In the genomic region with DNA sequence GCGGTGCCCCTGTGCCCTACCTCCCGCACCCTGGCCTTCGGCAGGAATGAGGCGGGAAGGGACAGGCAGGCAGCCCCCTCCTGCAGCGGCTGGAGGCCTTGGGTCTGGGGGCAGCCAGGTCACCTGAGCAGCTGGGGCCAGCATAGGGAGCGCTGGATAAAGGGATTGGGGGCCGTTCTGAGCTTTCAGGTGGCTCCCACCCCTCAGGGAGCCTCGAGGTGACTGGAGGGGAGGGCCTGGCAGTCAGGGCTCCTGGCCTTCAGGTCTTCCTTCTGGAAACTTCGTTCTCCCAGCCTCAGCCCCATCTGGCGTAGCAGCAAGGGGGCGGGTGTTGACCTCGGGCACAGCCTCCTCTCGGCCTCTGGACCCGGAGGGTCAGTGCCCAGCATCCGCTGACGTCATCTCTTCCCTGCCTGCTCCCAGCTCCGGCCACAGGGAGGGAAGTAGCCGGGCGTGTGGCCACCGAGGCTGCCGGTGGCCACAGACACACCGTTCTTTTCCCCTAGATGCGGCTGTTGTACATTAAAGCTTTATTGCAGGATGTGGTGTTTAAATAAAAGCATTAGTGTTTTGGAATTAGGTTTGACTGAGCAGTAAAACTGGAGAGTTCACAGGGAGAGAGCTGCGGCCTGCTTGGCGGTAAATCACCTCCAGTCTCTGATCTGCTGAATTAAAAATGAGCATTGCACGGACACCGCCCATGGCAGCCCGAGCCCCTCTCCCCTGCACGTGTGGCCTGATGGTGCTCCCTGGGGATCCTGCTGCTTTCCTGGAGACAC, we compare ENCODE assay signal across 1 cellular context.
TF ChIP-seq lines count a peak whose summit lies in the region.

No MANE protein-coding gene starts in this region.

TF ChIP-seq in HepG2, 621 proteins besides CTCF, POLR2A, EP300 and RAD21 (continued from another document and continues in another):
- TF ChIP-seq, protein P1, sequence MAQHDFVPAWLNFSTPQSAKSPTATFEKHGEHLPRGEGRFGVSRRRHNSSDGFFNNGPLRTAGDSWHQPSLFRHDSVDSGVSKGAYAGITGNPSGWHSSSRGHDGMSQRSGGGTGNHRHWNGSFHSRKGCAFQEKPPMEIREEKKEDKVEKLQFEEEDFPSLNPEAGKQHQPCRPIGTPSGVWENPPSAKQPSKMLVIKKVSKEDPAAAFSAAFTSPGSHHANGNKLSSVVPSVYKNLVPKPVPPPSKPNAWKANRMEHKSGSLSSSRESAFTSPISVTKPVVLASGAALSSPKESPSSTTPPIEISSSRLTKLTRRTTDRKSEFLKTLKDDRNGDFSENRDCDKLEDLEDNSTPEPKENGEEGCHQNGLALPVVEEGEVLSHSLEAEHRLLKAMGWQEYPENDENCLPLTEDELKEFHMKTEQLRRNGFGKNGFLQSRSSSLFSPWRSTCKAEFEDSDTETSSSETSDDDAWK (CRISPR knock-in tag; IDR thresholded peaks at IDR 0.05), result no peak
- TF ChIP-seq ZFY (CRISPR knock-in tag; IDR thresholded peaks at IDR 0.05) (peak; percentile 38), ZNF333 (CRISPR knock-in tag; IDR thresholded peaks at IDR 0.05; ENCODE audit: borderline replicate concordance) (0 out of 2 replicates have a peak, but pooled peaks have one; percentile 48), MAFF (IDR thresholded peaks at IDR 0.05; ENCODE audit: low read depth, low read length) (peak; percentile 8; the same call in 1 of the 2 replicates), ZFP41 (CRISPR knock-in tag; IDR thresholded peaks at IDR 0.05; ENCODE audit: borderline replicate concordance) (no peak; the same call in 1 of the 2 replicates), MAFK (conservative IDR thresholded peaks at IDR 0.05 in 1 of 2, IDR thresholded peaks at IDR 0.05 in 1 of 2; ENCODE audit: low read length in 2 of 2) (peak; percentile 55 to 70; a peak in 2 of 4 replicates), TARDBP (CRISPR knock-in tag; IDR thresholded peaks at IDR 0.05) (no peak), ZNF225 (CRISPR knock-in tag; IDR thresholded peaks at IDR 0.05) (no peak), ZNF776 (CRISPR knock-in tag; IDR thresholded peaks at IDR 0.05) (peak; percentile 41; the same call in 1 of the 2 replicates), XRCC5 (optimal IDR thresholded peaks at IDR 0.05; ENCODE audit: low read length) (peak; percentile 42), NFKB2 (CRISPR knock-in tag; IDR thresholded peaks at IDR 0.05; ENCODE audit: borderline replicate concordance) (peak; percentile 54; the same call in 1 of the 2 replicates), MIER3 (CRISPR knock-in tag; IDR thresholded peaks at IDR 0.05; ENCODE audit: borderline replicate concordance) (peak; percentile 52; the same call in 1 of the 2 replicates), CENPX (CRISPR knock-in tag; IDR thresholded peaks at IDR 0.05) (no peak), KLF16 (CRISPR knock-in tag; IDR thresholded peaks at IDR 0.05) (peak in 1 of 2 experiments; percentile 25; a peak in 1 of 4 replicates), ZNF883 (CRISPR knock-in tag; IDR thresholded peaks at IDR 0.05; ENCODE audit: not compliant biosample characterization) (no peak), HIVEP1 (CRISPR knock-in tag; IDR thresholded peaks at IDR 0.05) (peak; percentile 63; the same call in 1 of the 2 replicates), PHF20 (CRISPR knock-in tag; IDR thresholded peaks at IDR 0.05) (peak; percentile 58), HDAC1 (CRISPR knock-in tag; IDR thresholded peaks at IDR 0.05) (0 out of 2 replicates have a peak, but pooled peaks have one; percentile 30), NR2F6 (IDR thresholded peaks at IDR 0.05) (peak; percentile 62), NR2F6 (CRISPR knock-in tag; IDR thresholded peaks at IDR 0.05) (peak; percentile 87), ZNF724P (CRISPR knock-in tag; IDR thresholded peaks at IDR 0.05; ENCODE audit: borderline replicate concordance) (no peak), ZFP36 (IDR thresholded peaks at IDR 0.05; ENCODE audit: borderline replicate concordance, low read depth, low read length, partially characterized antibody) (no peak), JUND (CRISPR knock-in tag; IDR thresholded peaks at IDR 0.05) (peak; percentile 89), AHR (CRISPR knock-in tag; IDR thresholded peaks at IDR 0.05) (no peak), ARNTL (CRISPR knock-in tag; IDR thresholded peaks at IDR 0.05) (peak; percentile 24; the same call in 1 of the 2 replicates), HOXA3 (CRISPR knock-in tag; IDR thresholded peaks at IDR 0.05) (peak; percentile 78), ZNF121 (CRISPR knock-in tag; IDR thresholded peaks at IDR 0.05) (no peak), KAT8 (CRISPR knock-in tag; IDR thresholded peaks at IDR 0.05) (peak; percentile 52; the same call in 1 of the 2 replicates), ZNF850 (CRISPR knock-in tag; conservative IDR thresholded peaks at IDR 0.05) (no peak), ZNF563 (CRISPR knock-in tag; IDR thresholded peaks at IDR 0.05) (peak; percentile 22; the same call in 1 of the 2 replicates), THYN1 (CRISPR knock-in tag; IDR thresholded peaks at IDR 0.05; ENCODE audit: borderline replicate concordance, low read depth) (no peak), TBX2 (CRISPR knock-in tag; IDR thresholded peaks at IDR 0.05; ENCODE audit: borderline replicate concordance) (peak; percentile 47; the same call in 1 of the 2 replicates), RARA (CRISPR knock-in tag; IDR thresholded peaks at IDR 0.05) (peak; percentile 57), WIZ (CRISPR knock-in tag; IDR thresholded peaks at IDR 0.05) (no peak), SYNCRIP (IDR thresholded peaks at IDR 0.05; ENCODE audit: insufficient read depth, low read depth, low read length) (no peak), NR2C2 (CRISPR knock-in tag; IDR thresholded peaks at IDR 0.05; ENCODE audit: borderline replicate concordance) (peak; percentile 92), FOXA1 (IDR thresholded peaks at IDR 0.05) (no peak), FOXA1 (CRISPR knock-in tag; IDR thresholded peaks at IDR 0.05) (peak; percentile 27; the same call in 1 of the 2 replicates), CBX5 (CRISPR knock-in tag; IDR thresholded peaks at IDR 0.05; ENCODE audit: borderline replicate concordance) (no peak), POGZ (CRISPR knock-in tag; IDR thresholded peaks at IDR 0.05) (peak; percentile 34; the same call in 1 of the 2 replicates)
- TF ChIP-seq, protein P2, sequence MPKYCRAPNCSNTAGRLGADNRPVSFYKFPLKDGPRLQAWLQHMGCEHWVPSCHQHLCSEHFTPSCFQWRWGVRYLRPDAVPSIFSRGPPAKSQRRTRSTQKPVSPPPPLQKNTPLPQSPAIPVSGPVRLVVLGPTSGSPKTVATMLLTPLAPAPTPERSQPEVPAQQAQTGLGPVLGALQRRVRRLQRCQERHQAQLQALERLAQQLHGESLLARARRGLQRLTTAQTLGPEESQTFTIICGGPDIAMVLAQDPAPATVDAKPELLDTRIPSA (CRISPR knock-in tag; IDR thresholded peaks at IDR 0.05; ENCODE audit: borderline replicate concordance), result 0 out of 2 replicates have a peak, but pooled peaks have one; percentile 26
- TF ChIP-seq, protein P3, sequence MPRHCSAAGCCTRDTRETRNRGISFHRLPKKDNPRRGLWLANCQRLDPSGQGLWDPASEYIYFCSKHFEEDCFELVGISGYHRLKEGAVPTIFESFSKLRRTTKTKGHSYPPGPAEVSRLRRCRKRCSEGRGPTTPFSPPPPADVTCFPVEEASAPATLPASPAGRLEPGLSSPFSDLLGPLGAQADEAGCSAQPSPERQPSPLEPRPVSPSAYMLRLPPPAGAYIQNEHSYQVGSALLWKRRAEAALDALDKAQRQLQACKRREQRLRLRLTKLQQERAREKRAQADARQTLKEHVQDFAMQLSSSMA (CRISPR knock-in tag; IDR thresholded peaks at IDR 0.05), result no peak
- TF ChIP-seq, protein P4, sequence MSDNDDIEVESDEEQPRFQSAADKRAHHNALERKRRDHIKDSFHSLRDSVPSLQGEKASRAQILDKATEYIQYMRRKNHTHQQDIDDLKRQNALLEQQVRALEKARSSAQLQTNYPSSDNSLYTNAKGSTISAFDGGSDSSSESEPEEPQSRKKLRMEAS (IDR thresholded peaks at IDR 0.05), result peak; percentile 43
- TF ChIP-seq, protein P5, sequence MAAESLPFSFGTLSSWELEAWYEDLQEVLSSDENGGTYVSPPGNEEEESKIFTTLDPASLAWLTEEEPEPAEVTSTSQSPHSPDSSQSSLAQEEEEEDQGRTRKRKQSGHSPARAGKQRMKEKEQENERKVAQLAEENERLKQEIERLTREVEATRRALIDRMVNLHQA (CRISPR knock-in tag; IDR thresholded peaks at IDR 0.05), result no peak
- TF ChIP-seq, protein P6, sequence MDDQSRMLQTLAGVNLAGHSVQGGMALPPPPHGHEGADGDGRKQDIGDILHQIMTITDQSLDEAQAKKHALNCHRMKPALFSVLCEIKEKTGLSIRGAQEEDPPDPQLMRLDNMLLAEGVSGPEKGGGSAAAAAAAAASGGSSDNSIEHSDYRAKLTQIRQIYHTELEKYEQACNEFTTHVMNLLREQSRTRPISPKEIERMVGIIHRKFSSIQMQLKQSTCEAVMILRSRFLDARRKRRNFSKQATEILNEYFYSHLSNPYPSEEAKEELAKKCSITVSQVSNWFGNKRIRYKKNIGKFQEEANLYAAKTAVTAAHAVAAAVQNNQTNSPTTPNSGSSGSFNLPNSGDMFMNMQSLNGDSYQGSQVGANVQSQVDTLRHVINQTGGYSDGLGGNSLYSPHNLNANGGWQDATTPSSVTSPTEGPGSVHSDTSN (CRISPR knock-in tag; IDR thresholded peaks at IDR 0.05; ENCODE audit: borderline replicate concordance), result no peak
- TF ChIP-seq, protein P7, sequence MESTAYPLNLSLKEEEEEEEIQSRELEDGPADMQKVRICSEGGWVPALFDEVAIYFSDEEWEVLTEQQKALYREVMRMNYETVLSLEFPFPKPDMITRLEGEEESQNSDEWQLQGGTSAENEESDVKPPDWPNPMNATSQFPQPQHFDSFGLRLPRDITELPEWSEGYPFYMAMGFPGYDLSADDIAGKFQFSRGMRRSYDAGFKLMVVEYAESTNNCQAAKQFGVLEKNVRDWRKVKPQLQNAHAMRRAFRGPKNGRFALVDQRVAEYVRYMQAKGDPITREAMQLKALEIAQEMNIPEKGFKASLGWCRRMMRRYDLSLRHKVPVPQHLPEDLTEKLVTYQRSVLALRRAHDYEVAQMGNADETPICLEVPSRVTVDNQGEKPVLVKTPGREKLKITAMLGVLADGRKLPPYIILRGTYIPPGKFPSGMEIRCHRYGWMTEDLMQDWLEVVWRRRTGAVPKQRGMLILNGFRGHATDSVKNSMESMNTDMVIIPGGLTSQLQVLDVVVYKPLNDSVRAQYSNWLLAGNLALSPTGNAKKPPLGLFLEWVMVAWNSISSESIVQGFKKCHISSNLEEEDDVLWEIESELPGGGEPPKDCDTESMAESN (CRISPR knock-in tag; conservative IDR thresholded peaks at IDR 0.05), result no peak; the same call in 1 of the 2 replicates
- TF ChIP-seq, protein P8, sequence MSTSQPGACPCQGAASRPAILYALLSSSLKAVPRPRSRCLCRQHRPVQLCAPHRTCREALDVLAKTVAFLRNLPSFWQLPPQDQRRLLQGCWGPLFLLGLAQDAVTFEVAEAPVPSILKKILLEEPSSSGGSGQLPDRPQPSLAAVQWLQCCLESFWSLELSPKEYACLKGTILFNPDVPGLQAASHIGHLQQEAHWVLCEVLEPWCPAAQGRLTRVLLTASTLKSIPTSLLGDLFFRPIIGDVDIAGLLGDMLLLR (CRISPR knock-in tag; IDR thresholded peaks at IDR 0.05), result no peak
- TF ChIP-seq, protein P9, sequence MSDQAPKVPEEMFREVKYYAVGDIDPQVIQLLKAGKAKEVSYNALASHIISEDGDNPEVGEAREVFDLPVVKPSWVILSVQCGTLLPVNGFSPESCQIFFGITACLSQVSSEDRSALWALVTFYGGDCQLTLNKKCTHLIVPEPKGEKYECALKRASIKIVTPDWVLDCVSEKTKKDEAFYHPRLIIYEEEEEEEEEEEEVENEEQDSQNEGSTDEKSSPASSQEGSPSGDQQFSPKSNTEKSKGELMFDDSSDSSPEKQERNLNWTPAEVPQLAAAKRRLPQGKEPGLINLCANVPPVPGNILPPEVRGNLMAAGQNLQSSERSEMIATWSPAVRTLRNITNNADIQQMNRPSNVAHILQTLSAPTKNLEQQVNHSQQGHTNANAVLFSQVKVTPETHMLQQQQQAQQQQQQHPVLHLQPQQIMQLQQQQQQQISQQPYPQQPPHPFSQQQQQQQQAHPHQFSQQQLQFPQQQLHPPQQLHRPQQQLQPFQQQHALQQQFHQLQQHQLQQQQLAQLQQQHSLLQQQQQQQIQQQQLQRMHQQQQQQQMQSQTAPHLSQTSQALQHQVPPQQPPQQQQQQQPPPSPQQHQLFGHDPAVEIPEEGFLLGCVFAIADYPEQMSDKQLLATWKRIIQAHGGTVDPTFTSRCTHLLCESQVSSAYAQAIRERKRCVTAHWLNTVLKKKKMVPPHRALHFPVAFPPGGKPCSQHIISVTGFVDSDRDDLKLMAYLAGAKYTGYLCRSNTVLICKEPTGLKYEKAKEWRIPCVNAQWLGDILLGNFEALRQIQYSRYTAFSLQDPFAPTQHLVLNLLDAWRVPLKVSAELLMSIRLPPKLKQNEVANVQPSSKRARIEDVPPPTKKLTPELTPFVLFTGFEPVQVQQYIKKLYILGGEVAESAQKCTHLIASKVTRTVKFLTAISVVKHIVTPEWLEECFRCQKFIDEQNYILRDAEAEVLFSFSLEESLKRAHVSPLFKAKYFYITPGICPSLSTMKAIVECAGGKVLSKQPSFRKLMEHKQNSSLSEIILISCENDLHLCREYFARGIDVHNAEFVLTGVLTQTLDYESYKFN (CRISPR knock-in tag; conservative IDR thresholded peaks at IDR 0.05), result peak; percentile 54
- TF ChIP-seq, protein P10, sequence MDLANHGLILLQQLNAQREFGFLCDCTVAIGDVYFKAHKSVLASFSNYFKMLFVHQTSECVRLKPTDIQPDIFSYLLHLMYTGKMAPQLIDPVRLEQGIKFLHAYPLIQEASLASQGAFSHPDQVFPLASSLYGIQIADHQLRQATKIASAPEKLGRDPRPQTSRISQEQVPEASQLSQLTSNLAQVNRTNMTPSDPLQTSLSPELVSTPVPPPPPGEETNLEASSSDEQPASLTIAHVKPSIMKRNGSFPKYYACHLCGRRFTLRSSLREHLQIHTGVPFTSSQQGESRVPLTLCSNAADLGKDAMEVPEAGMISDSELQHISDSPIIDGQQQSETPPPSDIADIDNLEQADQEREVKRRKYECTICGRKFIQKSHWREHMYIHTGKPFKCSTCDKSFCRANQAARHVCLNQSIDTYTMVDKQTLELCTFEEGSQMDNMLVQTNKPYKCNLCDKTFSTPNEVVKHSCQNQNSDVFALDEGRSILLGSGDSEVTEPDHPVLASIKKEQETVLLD (CRISPR knock-in tag; IDR thresholded peaks at IDR 0.05; ENCODE audit: low read depth), result no peak
- TF ChIP-seq, protein P11, sequence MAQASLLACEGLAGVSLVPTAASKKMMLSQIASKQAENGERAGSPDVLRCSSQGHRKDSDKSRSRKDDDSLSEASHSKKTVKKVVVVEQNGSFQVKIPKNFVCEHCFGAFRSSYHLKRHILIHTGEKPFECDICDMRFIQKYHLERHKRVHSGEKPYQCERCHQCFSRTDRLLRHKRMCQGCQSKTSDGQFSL (CRISPR knock-in tag; IDR thresholded peaks at IDR 0.05), result no peak
- TF ChIP-seq, protein P12, sequence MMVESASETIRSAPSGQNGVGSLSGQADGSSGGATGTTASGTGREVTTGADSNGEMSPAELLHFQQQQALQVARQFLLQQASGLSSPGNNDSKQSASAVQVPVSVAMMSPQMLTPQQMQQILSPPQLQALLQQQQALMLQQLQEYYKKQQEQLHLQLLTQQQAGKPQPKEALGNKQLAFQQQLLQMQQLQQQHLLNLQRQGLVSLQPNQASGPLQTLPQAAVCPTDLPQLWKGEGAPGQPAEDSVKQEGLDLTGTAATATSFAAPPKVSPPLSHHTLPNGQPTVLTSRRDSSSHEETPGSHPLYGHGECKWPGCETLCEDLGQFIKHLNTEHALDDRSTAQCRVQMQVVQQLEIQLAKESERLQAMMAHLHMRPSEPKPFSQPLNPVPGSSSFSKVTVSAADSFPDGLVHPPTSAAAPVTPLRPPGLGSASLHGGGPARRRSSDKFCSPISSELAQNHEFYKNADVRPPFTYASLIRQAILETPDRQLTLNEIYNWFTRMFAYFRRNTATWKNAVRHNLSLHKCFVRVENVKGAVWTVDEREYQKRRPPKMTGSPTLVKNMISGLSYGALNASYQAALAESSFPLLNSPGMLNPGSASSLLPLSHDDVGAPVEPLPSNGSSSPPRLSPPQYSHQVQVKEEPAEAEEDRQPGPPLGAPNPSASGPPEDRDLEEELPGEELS (CRISPR knock-in tag; IDR thresholded peaks at IDR 0.05), result 0 out of 2 replicates have a peak, but pooled peaks have one; percentile 21
